ENCODE assay signal across 1 cellular context in genomic region chr7:43583424-43584199, GRCh38.
TF ChIP-seq lines count a peak whose summit lies in the region.

No MANE protein-coding gene starts in this region.

TF ChIP-seq in K562, 482 proteins besides CTCF, POLR2A, EP300 and RAD21 (continued from another document):
- TF ChIP-seq TRIM25 (IDR thresholded peaks at IDR 0.05; ENCODE audit: borderline replicate concordance) = no peak
- TF ChIP-seq ZNF436 (CRISPR knock-in tag; IDR thresholded peaks at IDR 0.05) = no peak
- no peak for TF ChIP-seq NFIX (CRISPR knock-in tag; IDR thresholded peaks at IDR 0.05; ENCODE audit: low read depth)
- peak; percentile 26; the same call in 1 of the 2 replicates for TF ChIP-seq MITF (IDR thresholded peaks at IDR 0.05)
- TF ChIP-seq MAFK (IDR thresholded peaks at IDR 0.05; ENCODE audit: low read length) = peak; percentile 42; the same call in 1 of the 2 replicates
- no peak for TF ChIP-seq ZNF551 (CRISPR knock-in tag; IDR thresholded peaks at IDR 0.05)
- no peak for TF ChIP-seq SP2 (IDR thresholded peaks at IDR 0.05; ENCODE audit: extremely low read depth, low read depth, low read length, poor library complexity, severe bottlenecking)
- no peak for TF ChIP-seq CHCHD3 (CRISPR knock-in tag; IDR thresholded peaks at IDR 0.05)
- TF ChIP-seq BRD4 (IDR thresholded peaks at IDR 0.05) = no peak
- TF ChIP-seq PYGO2 (tag; IDR thresholded peaks at IDR 0.05) = no peak
- no peak for TF ChIP-seq NCOA6 (IDR thresholded peaks at IDR 0.05)
- no peak for TF ChIP-seq RFX1 (IDR thresholded peaks at IDR 0.05)
- TF ChIP-seq TGIF2 (CRISPR knock-in tag; IDR thresholded peaks at IDR 0.05) = no peak
- TF ChIP-seq KLF10 (CRISPR knock-in tag; IDR thresholded peaks at IDR 0.05) = no peak
- no peak for TF ChIP-seq ZNF445 (CRISPR knock-in tag; IDR thresholded peaks at IDR 0.05; ENCODE audit: low read depth)
